In genomic region chr15:96334705-96335428, GRCh38 we compare ENCODE assay signal across 1 cellular context.
TF ChIP-seq lines count a peak whose summit lies in the region.

No MANE protein-coding gene starts in this region.

TF ChIP-seq in WTC11, 78 proteins besides CTCF, POLR2A, EP300 and RAD21 (continued from another document):
- TF ChIP-seq HMGA2 (CRISPR knock-in tag; IDR thresholded peaks at IDR 0.05) (no peak), ATF1 (CRISPR knock-in tag; IDR thresholded peaks at IDR 0.05) (no peak), STAT6 (CRISPR knock-in tag; conservative IDR thresholded peaks at IDR 0.05; ENCODE audit: low read depth) (no peak), NR2C2 (CRISPR knock-in tag; IDR thresholded peaks at IDR 0.05) (no peak), JAZF1 (CRISPR knock-in tag; IDR thresholded peaks at IDR 0.05) (no peak)
